Comparison of ENCODE assay signal across 1 cellular context in genomic region chr10:124127965-124128810, GRCh38.
TF ChIP-seq lines count a peak whose summit lies in the region.

No MANE protein-coding gene starts in this region.

TF ChIP-seq in H1, 55 proteins besides CTCF, POLR2A, EP300 and RAD21:
- no peak for TF ChIP-seq EZH2 (IDR thresholded peaks at IDR 0.05; ENCODE audit: low read depth, low read length, severe bottlenecking)
- TF ChIP-seq CHD1 (IDR thresholded peaks at IDR 0.05; ENCODE audit: low read depth, low read length) = no peak
